7 cellular contexts compared by ENCODE assay signal in the genomic region with DNA sequence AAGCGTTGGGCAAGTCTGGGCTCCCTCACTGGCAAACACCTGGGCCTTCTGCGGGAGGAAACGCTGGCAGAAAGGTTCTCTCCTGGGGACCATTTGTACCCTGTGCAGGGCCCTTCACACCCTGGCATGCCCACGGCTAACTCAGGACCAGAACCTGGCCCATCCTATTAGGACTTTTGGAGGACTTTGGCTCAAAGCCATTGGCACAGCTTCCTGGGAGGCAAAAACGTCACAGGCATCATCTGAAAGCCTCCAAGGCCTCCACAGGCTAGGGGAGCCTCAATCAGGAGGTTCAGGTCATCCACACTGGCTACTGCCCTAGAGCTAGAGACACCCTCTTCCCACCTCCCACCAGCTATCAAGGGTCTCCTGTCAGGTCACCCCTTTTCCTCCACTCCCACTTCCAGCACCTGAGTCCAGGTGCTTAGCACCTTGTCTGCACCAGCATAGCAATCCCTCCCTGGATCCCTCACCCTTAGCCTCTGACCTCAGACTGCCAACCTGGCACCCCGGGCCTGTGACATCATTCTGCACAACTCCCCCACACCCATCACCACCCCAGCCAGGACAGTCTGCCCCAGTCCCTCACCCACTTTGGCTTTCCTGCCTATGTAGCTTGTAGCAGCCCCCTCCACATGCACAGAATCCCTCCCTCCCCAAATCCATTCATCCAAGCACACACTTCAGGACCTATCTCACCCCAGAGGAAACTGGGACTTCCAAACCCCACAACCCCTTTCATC. TPM values are rescaled to one million over a fixed set of nuclear protein-coding genes. Genes with fewer than 3 reads are reported as not detected.
DNase-seq lines count a peak whose midpoint lies in the region; ATAC-seq, FAIRE-seq and TF ChIP-seq lines count a peak whose summit lies in the region.

No MANE protein-coding gene starts in this region.

- peaks cover 19% of the 10 kb centered on the region for H3K27me3 Mint-ChIP-seq in activated naive CD8-positive, alpha-beta T cell treated with anti-CD3 and anti-CD28 coated beads, Interleukin-2, amount 10 ng/mL, durations not matched to agents 7 days and 5 days
- peaks cover 21 to 28% of the 10 kb centered on the region in 2 donors for H3K27me3 Mint-ChIP-seq in stimulated activated naive B cell treated with anti-CD40 and anti-IgM and Interleukin-4, amounts not matched to agents 10 μg/mL and 1 μg/mL and 100 μg/mL, for 72 hours

- H3K36me3 ChIP-seq in HUES64 (ENCODE audit: insufficient read depth, low read length) (peaks cover 31% of the 10 kb centered on the region), keratinocyte (ENCODE audit: control insufficient read depth in 2 of 2, extremely low read depth in 1 of 2, insufficient read depth in 2 of 2, low read length in 2 of 2) (peaks cover 4 to 27% of the 10 kb centered on the region in 2 experiments)

- POLR2A ChIA-PET in activated naive CD8-positive, alpha-beta T cell treated with anti-CD3 and anti-CD28 coated beads, Interleukin-2, amount 10 ng/mL, durations not matched to agents 7 days and 5 days (lab: Charles Lee) = interaction anchor here (0.9 kb wide), 1 partner anchor 9 kb away, joined by 3 read pairs; the partner anchor contains the start of genes CCDC51 and TMA7

- H3K4me1 Mint-ChIP-seq in activated naive CD8-positive, alpha-beta T cell treated with anti-CD3 and anti-CD28 coated beads, Interleukin-2, amount 10 ng/mL, durations not matched to agents 7 days and 5 days = peaks cover 15% of the 10 kb centered on the region
- peaks cover 14 to 19% of the 10 kb centered on the region in 2 donors for H3K4me1 Mint-ChIP-seq in stimulated activated naive B cell treated with anti-CD40 and anti-IgM and Interleukin-4, amounts not matched to agents 10 μg/mL and 1 μg/mL and 100 μg/mL, for 72 hours

- peak overlapping the region; percentile 83 for H3K4me2 ChIP-seq in keratinocyte (ENCODE audit: control insufficient read depth, extremely low read depth, insufficient read depth, low read depth, low read length)

- no peak for TF ChIP-seq CTCF in keratinocyte (optimal IDR thresholded peaks at IDR 0.05 in 1 of 3, IDR thresholded peaks at IDR 0.05 in 1 of 3, conservative IDR thresholded peaks at IDR 0.05 in 1 of 3; ENCODE audit: extremely low read depth in 1 of 3, insufficient read depth in 2 of 3, low read length in 3 of 3)

- peaks cover 7% of the 10 kb centered on the region for H4K20me1 ChIP-seq in keratinocyte (ENCODE audit: control insufficient read depth, extremely low read depth, insufficient read depth, low read length)

- dilution Hi-C loops in keratinocyte (cut with MboI; ENCODE audit: extremely low pct_ligation_motif_present, low sequenced_read_pairs) = loop anchor here (25.0 kb wide), 1 partner anchor 168 kb away; no protein-coding TSS in a partner anchor

- no peaks in the 10 kb centered on the region for H3K9me3 Mint-ChIP-seq in activated naive CD8-positive, alpha-beta T cell treated with anti-CD3 and anti-CD28 coated beads, Interleukin-2, amount 10 ng/mL, durations not matched to agents 7 days and 5 days
- no peaks in the 10 kb centered on the region for H3K9me3 Mint-ChIP-seq in stimulated activated naive B cell treated with anti-CD40 and anti-IgM and Interleukin-4, amounts not matched to agents 10 μg/mL and 1 μg/mL and 100 μg/mL, for 72 hours

- peak; percentile 84 for FAIRE-seq in keratinocyte (lab: Jason Lieb, UNC)

- H3K4me1 ChIP-seq in HUES64 (ENCODE audit: insufficient read depth, low read length) (peaks cover 23% of the 10 kb centered on the region), keratinocyte (ENCODE audit: control insufficient read depth, extremely low read depth, insufficient read depth, low read length) (peaks cover 83% of the 10 kb centered on the region)

- H3K9me1 ChIP-seq in keratinocyte (ENCODE audit: control insufficient read depth, extremely low read depth, insufficient read depth, low read length) = no peaks in the 10 kb centered on the region

- 35% methylated on average over 6 of the region's 6 CpGs for WGBS in HUES64

- no peaks in the 10 kb centered on the region for H3K27me3 ChIP-seq in HUES64 (ENCODE audit: insufficient read depth, low read length)
- no peaks in the 10 kb centered on the region for H3K27me3 ChIP-seq in keratinocyte (ENCODE audit: control insufficient read depth, extremely low read depth, insufficient read depth, low read length)

- H3K9me3 ChIP-seq in HUES64 (ENCODE audit: insufficient read depth, low read depth, low read length) = no peaks in the 10 kb centered on the region
- H3K9me3 ChIP-seq in keratinocyte (ENCODE audit: control insufficient read depth, low read depth, low read length) = no peaks in the 10 kb centered on the region

- peak overlapping the region; percentile 93 for H3K27ac ChIP-seq in HUES64 (ENCODE audit: low read depth, low read length)
- peak overlapping the region; percentile 83 for H3K27ac ChIP-seq in keratinocyte (ENCODE audit: control insufficient read depth, insufficient read depth, low read length)

- ATAC-seq in activated naive CD8-positive, alpha-beta T cell treated with anti-CD3 and anti-CD28 coated beads, Interleukin-2, amount 10 ng/mL, durations not matched to agents 7 days and 5 days (ENCODE audit: low read depth) = no peak
- ATAC-seq in stimulated activated naive B cell treated with anti-CD40 and anti-IgM and Interleukin-4, amounts not matched to agents 10 μg/mL and 1 μg/mL and 100 μg/mL, for 72 hours (replicated peaks) = no peak
- no peak for ATAC-seq in HG02798 (IDR thresholded peaks at IDR 0.05; ENCODE audit: poor library complexity, unreplicated experiment)
- ATAC-seq in GM21526 (IDR thresholded peaks at IDR 0.05; ENCODE audit: low FRiP score, unreplicated experiment) = no peak

- H3K27ac Mint-ChIP-seq in activated naive CD8-positive, alpha-beta T cell treated with anti-CD3 and anti-CD28 coated beads, Interleukin-2, amount 10 ng/mL, durations not matched to agents 7 days and 5 days = peak overlapping the region; percentile 13
- H3K27ac Mint-ChIP-seq in stimulated activated naive B cell treated with anti-CD40 and anti-IgM and Interleukin-4, amounts not matched to agents 10 μg/mL and 1 μg/mL and 100 μg/mL, for 72 hours = peak overlapping the region; percentile 77

- H3K4me3 ChIP-seq in HUES64 (ENCODE audit: low read length) = peak overlapping the region; percentile 85
- peak overlapping the region; percentile 63 to 67 (median 66) for H3K4me3 ChIP-seq in keratinocyte (ENCODE audit: control insufficient read depth in 2 of 3, extremely low read depth in 1 of 3, insufficient read depth in 2 of 3, low read depth in 1 of 3, low read length in 3 of 3)

- no peak for DNase-seq in activated naive CD8-positive, alpha-beta T cell treated with anti-CD3 and anti-CD28 coated beads, Interleukin-2, amount 10 ng/mL, durations not matched to agents 7 days and 5 days
- DNase-seq in keratinocyte (ENCODE audit: low read depth, low spot score) (no peak), T-helper 9 cell (no peak)
- no peak for DNase-seq in stimulated activated naive B cell treated with anti-CD40 and anti-IgM and Interleukin-4, amounts not matched to agents 10 μg/mL and 1 μg/mL and 100 μg/mL, for 72 hours

- peaks cover 39% of the 10 kb centered on the region for H3K79me2 ChIP-seq in keratinocyte (ENCODE audit: control insufficient read depth, insufficient read depth, low read length)

- peak overlapping the region; percentile 86 for H3K4me3 Mint-ChIP-seq in activated naive CD8-positive, alpha-beta T cell treated with anti-CD3 and anti-CD28 coated beads, Interleukin-2, amount 10 ng/mL, durations not matched to agents 7 days and 5 days
- peak overlapping the region; percentile 87 to 90 for H3K4me3 Mint-ChIP-seq in stimulated activated naive B cell treated with anti-CD40 and anti-IgM and Interleukin-4, amounts not matched to agents 10 μg/mL and 1 μg/mL and 100 μg/mL, for 72 hours

- peaks cover 3% of the 10 kb centered on the region for H3K36me3 Mint-ChIP-seq in activated naive CD8-positive, alpha-beta T cell treated with anti-CD3 and anti-CD28 coated beads, Interleukin-2, amount 10 ng/mL, durations not matched to agents 7 days and 5 days
- peaks cover 17 to 31% of the 10 kb centered on the region in 2 donors for H3K36me3 Mint-ChIP-seq in stimulated activated naive B cell treated with anti-CD40 and anti-IgM and Interleukin-4, amounts not matched to agents 10 μg/mL and 1 μg/mL and 100 μg/mL, for 72 hours

- H2AFZ ChIP-seq in keratinocyte (ENCODE audit: control insufficient read depth, low read length) = no peak overlapping the region

- H3K9ac ChIP-seq in HUES64 (ENCODE audit: low read depth, low read length) (peak overlapping the region; percentile 96), keratinocyte (ENCODE audit: control insufficient read depth, extremely low read depth, insufficient read depth, low read length) (peak overlapping the region; percentile 79)

RNA-seq across cellular contexts. Expression of gene PLXNB1, which starts 0.6 kb away (rescaled TPM):
- 81.0 TPM for polyA plus RNA-seq in HUES64 (2013, experiment 1 of 2)
- polyA plus RNA-seq in HUES64 (2013, experiment 2 of 2) = 87.6 TPM
- total RNA-seq in activated naive CD8-positive, alpha-beta T cell treated with anti-CD3 and anti-CD28 coated beads, Interleukin-2, amount 10 ng/mL, durations not matched to agents 7 days and 5 days = 1 to 10 TPM; 4.5 to 6.2 TPM
- polyA plus RNA-seq in keratinocyte = 67.5 to 124 TPM (median 83.0 TPM) in 3 replicates
- 78.3 TPM for polyA plus RNA-seq in keratinocyte (2011; ENCODE audit: low read depth)
- 15.3 and 27.8 TPM in 2 replicates for polyA plus RNA-seq in keratinocyte (2011; cell fraction: cytosol; rRNA removed)
- 412 and 505 TPM in 2 replicates for polyA plus RNA-seq in keratinocyte (2011; cell fraction: nucleus; rRNA removed)
- polyA plus RNA-seq in keratinocyte (2012; ENCODE audit: low replicate concordance) = 67.7 and 78.5 TPM in 2 replicates
- polyA minus RNA-seq in keratinocyte = 149 to 232 TPM (median 170 TPM) in 3 replicates
- 90.0 TPM for polyA minus RNA-seq in keratinocyte (2011; cell fraction: cytosol; rRNA and poly(A)+ RNA removed)
- polyA minus RNA-seq in keratinocyte (2011; cell fraction: nucleus; rRNA and poly(A)+ RNA removed) = 318 and 338 TPM in 2 replicates

RNA-seq across cellular contexts. Expression of gene CCDC51, which starts 9.4 kb away (rescaled TPM):
- polyA plus RNA-seq in HUES64 (2013, experiment 1 of 2) = 19.0 TPM
- polyA plus RNA-seq in HUES64 (2013, experiment 2 of 2) = 17.8 TPM
- total RNA-seq in activated naive CD8-positive, alpha-beta T cell treated with anti-CD3 and anti-CD28 coated beads, Interleukin-2, amount 10 ng/mL, durations not matched to agents 7 days and 5 days = 10 to 100 TPM; 11.5 to 12.2 TPM
- polyA plus RNA-seq in keratinocyte = 27.9 to 28.8 TPM (median 28.4 TPM) in 3 replicates
- 13.6 TPM for polyA plus RNA-seq in keratinocyte (2011; ENCODE audit: low read depth)
- polyA plus RNA-seq in keratinocyte (2011; cell fraction: cytosol; rRNA removed) = 18.9 and 21.4 TPM in 2 replicates
- 20.3 and 22.1 TPM in 2 replicates for polyA plus RNA-seq in keratinocyte (2011; cell fraction: nucleus; rRNA removed)
- polyA plus RNA-seq in keratinocyte (2012; ENCODE audit: low replicate concordance) = 14.3 and 21.5 TPM in 2 replicates
- polyA minus RNA-seq in keratinocyte = 14.3 to 24.7 TPM (median 19.8 TPM) in 3 replicates
- 15.3 TPM for polyA minus RNA-seq in keratinocyte (2011; cell fraction: cytosol; rRNA and poly(A)+ RNA removed)
- 5.0 and 8.2 TPM in 2 replicates for polyA minus RNA-seq in keratinocyte (2011; cell fraction: nucleus; rRNA and poly(A)+ RNA removed)

RNA-seq across cellular contexts. Expression of gene TMA7, which starts 9.5 kb away (rescaled TPM):
- 497 TPM for polyA plus RNA-seq in HUES64 (2013, experiment 1 of 2)
- 539 TPM for polyA plus RNA-seq in HUES64 (2013, experiment 2 of 2)
- 100 to 1,000 TPM; 260 to 263 TPM for total RNA-seq in activated naive CD8-positive, alpha-beta T cell treated with anti-CD3 and anti-CD28 coated beads, Interleukin-2, amount 10 ng/mL, durations not matched to agents 7 days and 5 days
- polyA plus RNA-seq in keratinocyte = 190 to 418 TPM (median 306 TPM) in 3 replicates
- polyA plus RNA-seq in keratinocyte (2011; ENCODE audit: low read depth) = 59.2 TPM
- polyA plus RNA-seq in keratinocyte (2011; cell fraction: cytosol; rRNA removed) = 291 and 312 TPM in 2 replicates
- polyA plus RNA-seq in keratinocyte (2011; cell fraction: nucleus; rRNA removed) = 60.6 and 110 TPM in 2 replicates
- polyA plus RNA-seq in keratinocyte (2012; ENCODE audit: low replicate concordance) = 311 and 566 TPM in 2 replicates
- polyA minus RNA-seq in keratinocyte = 2.3 to 21.0 TPM (median 11.6 TPM) in 3 replicates
- 84.6 TPM for polyA minus RNA-seq in keratinocyte (2011; cell fraction: cytosol; rRNA and poly(A)+ RNA removed)
- 6.3 and 9.9 TPM in 2 replicates for polyA minus RNA-seq in keratinocyte (2011; cell fraction: nucleus; rRNA and poly(A)+ RNA removed)

RNA-seq across cellular contexts. Expression of gene ATRIP, which starts 16.0 kb away (rescaled TPM):
- polyA plus RNA-seq in HUES64 (2013, experiment 1 of 2) = 13.5 TPM
- 18.0 TPM for polyA plus RNA-seq in HUES64 (2013, experiment 2 of 2)
- total RNA-seq in activated naive CD8-positive, alpha-beta T cell treated with anti-CD3 and anti-CD28 coated beads, Interleukin-2, amount 10 ng/mL, durations not matched to agents 7 days and 5 days = 10 to 100 TPM; 17.0 to 19.9 TPM
- 8.6 to 9.7 TPM (median 9.1 TPM) in 3 replicates for polyA plus RNA-seq in keratinocyte
- 2.1 TPM for polyA plus RNA-seq in keratinocyte (2011; ENCODE audit: low read depth)
- polyA plus RNA-seq in keratinocyte (2011; cell fraction: cytosol; rRNA removed) = 7.6 and 9.1 TPM in 2 replicates
- polyA plus RNA-seq in keratinocyte (2011; cell fraction: nucleus; rRNA removed) = 13.1 and 13.9 TPM in 2 replicates
- polyA plus RNA-seq in keratinocyte (2012; ENCODE audit: low replicate concordance) = 5.1 and 8.2 TPM in 2 replicates
- polyA minus RNA-seq in keratinocyte = 10.4 to 15.1 TPM (median 15.0 TPM) in 3 replicates
- polyA minus RNA-seq in keratinocyte (2011; cell fraction: cytosol; rRNA and poly(A)+ RNA removed) = 7.1 TPM
- 6.3 and 11.2 TPM in 2 replicates for polyA minus RNA-seq in keratinocyte (2011; cell fraction: nucleus; rRNA and poly(A)+ RNA removed)

RNA-seq across cellular contexts. Expression of gene FBXW12, which starts 58.5 kb away (rescaled TPM):
- polyA plus RNA-seq in HUES64 (2013, experiment 1 of 2) = 0.25 TPM
- polyA plus RNA-seq in HUES64 (2013, experiment 2 of 2) = 0.63 TPM
- total RNA-seq in activated naive CD8-positive, alpha-beta T cell treated with anti-CD3 and anti-CD28 coated beads, Interleukin-2, amount 10 ng/mL, durations not matched to agents 7 days and 5 days = not detected
- polyA plus RNA-seq in keratinocyte = not detected in 3 replicates
- polyA plus RNA-seq in keratinocyte (2011; ENCODE audit: low read depth) = not detected
- polyA plus RNA-seq in keratinocyte (2011; cell fraction: cytosol; rRNA removed) = not detected in 2 replicates
- not detected in 2 replicates for polyA plus RNA-seq in keratinocyte (2011; cell fraction: nucleus; rRNA removed)
- 0.05 and 0.24 TPM in 2 replicates for polyA plus RNA-seq in keratinocyte (2012; ENCODE audit: low replicate concordance)
- not detected in 3 replicates for polyA minus RNA-seq in keratinocyte
- not detected for polyA minus RNA-seq in keratinocyte (2011; cell fraction: cytosol; rRNA and poly(A)+ RNA removed)
- polyA minus RNA-seq in keratinocyte (2011; cell fraction: nucleus; rRNA and poly(A)+ RNA removed) = not detected in 2 replicates
